ENCODE assay signal across 8 cellular contexts in the genomic region with DNA sequence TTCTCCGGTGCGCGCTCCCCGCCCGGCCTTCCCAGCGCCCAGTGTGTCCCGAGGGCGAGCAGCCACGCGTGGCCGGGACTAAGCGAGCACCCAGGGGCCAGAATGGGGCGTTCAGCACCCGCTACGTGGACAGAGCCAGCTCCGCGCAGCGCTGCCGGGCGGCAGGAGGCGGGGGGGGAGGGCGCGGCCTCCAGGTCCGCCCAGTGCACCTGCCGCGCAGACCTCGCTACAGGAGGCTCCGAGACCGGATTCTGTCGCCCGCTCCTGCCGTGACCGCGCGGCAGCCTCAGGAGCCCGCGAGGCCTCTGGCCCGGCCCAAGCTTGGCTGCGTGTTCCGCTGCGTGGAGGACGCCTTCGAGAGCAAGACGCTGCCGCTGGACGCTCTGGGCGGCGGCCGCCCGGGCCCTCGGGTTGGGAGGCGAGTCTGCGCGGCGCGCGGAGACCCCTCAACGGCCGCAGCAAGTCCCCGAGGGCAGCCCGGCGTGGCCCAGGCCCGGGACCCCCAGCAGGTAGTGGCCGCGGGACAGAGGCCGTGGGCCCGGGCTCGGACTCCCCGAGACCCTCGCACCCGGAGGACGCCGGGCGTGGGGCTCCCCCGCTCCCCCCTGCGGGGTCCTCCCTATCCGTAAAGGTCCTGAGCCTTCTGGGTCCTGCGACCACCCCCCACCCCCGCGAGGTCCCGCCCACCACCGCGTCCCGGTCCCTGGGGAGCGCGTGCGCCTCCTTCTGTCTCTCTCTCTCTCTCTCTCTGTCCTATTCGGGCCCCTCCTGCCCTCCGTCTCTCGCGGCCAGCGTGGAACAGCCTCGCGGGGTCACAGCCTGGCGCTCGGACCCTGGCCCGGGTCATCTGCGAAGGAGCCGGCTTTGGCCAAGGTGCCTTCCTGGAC. TPM values are rescaled to one million over a fixed set of nuclear protein-coding genes. Genes with fewer than 3 reads are reported as not detected.
DNase-seq lines count a peak whose midpoint lies in the region; ATAC-seq, FAIRE-seq and TF ChIP-seq lines count a peak whose summit lies in the region.

No MANE protein-coding gene starts in this region.

- no peak overlapping the region for H4K5ac ChIP-seq in mesendoderm (ENCODE audit: low read length)

- H3K36me3 ChIP-seq in mesendoderm (ENCODE audit: control insufficient read depth, insufficient read depth, low read length) (no peaks in the 10 kb centered on the region), thymus (ENCODE audit: control insufficient read depth, insufficient read depth) (no peaks in the 10 kb centered on the region)

- no peak overlapping the region for H2BK5ac ChIP-seq in mesendoderm (ENCODE audit: low read length)

- H3K23ac ChIP-seq in mesendoderm (ENCODE audit: low read length), result no peak overlapping the region

- DNase-seq in HEK293T (ENCODE audit: extremely low spot score) (peak; percentile 57), dermis blood vessel endothelial cell (peak; percentile 46), mesendoderm (peak; percentile 41), D721Med (ENCODE audit: insufficient read length, low spot score) (no peak), SW 1271 (lab: John Stamatoyannopoulos, UW) (no peak)
- peak; percentile 76 for DNase-seq in activated CD4-positive, alpha-beta T cell treated with anti-CD3 and anti-CD28 coated beads for 36 hours

- POLR2A ChIA-PET in HEK293T (lab: Yijun Ruan, JAX), result no interaction called here
- POLR2A ChIA-PET in activated CD4-positive, alpha-beta T cell treated with anti-CD3 and anti-CD28 coated beads for 36 hours (lab: Charles Lee), result no interaction called here

- H3K18ac ChIP-seq in mesendoderm (ENCODE audit: low read length), result no peak overlapping the region

- no peak overlapping the region for H3K27ac Mint-ChIP-seq in activated CD4-positive, alpha-beta T cell treated with anti-CD3 and anti-CD28 coated beads for 36 hours

- no peak overlapping the region for H2BK120ac ChIP-seq in mesendoderm (ENCODE audit: low read depth, low read length)

- no peak overlapping the region for H3K4me2 ChIP-seq in mesendoderm (ENCODE audit: low read length)

- H3K4me1 ChIP-seq in mesendoderm (ENCODE audit: control insufficient read depth, low read depth, low read length), result no peaks in the 10 kb centered on the region
- peaks cover 5% of the 10 kb centered on the region for H3K4me1 ChIP-seq in thymus (ENCODE audit: control insufficient read depth, insufficient read depth, low read length)

- WGBS in mesendoderm (ENCODE audit: extremely low coverage, insufficient coverage, low lambda C conversion rate), result no CpG with 5 or more reads among the region's 99 CpGs
- WGBS in thymus, result 6% methylated on average over 99 of the region's 99 CpGs

- peak; percentile 85 for ATAC-seq in activated CD4-positive, alpha-beta T cell treated with anti-CD3 and anti-CD28 coated beads for 36 hours
- ATAC-seq in GM18511 (IDR thresholded peaks at IDR 0.05; ENCODE audit: unreplicated experiment), result no peak

- H3K9me3 ChIP-seq in thymus (ENCODE audit: control insufficient read depth), result no peaks in the 10 kb centered on the region

- H3K56ac ChIP-seq in mesendoderm (ENCODE audit: low read length), result no peak overlapping the region

- H3K9me3 Mint-ChIP-seq in activated CD4-positive, alpha-beta T cell treated with anti-CD3 and anti-CD28 coated beads for 36 hours (ENCODE audit: low read depth), result no peaks in the 10 kb centered on the region

- H4K8ac ChIP-seq in mesendoderm (ENCODE audit: low read depth, low read length), result no peak overlapping the region

- H3K27me3 ChIP-seq in mesendoderm (ENCODE audit: insufficient read depth, low read length, poor library complexity), result peaks cover 28% of the 10 kb centered on the region
- peaks cover 45% of the 10 kb centered on the region for H3K27me3 ChIP-seq in thymus (ENCODE audit: control insufficient read depth, insufficient read depth)

- no peak for TF ChIP-seq CTCF in D721Med (IDR thresholded peaks at IDR 0.05; ENCODE audit: insufficient read depth, missing control alignments)

- H3K4me3 ChIP-seq in mesendoderm (ENCODE audit: low read length), result no peak overlapping the region
- peak overlapping the region; percentile 22 for H3K4me3 ChIP-seq in thymus (ENCODE audit: low read length)

- H3K79me2 ChIP-seq in mesendoderm (ENCODE audit: control insufficient read depth, insufficient read depth, low read length), result no peaks in the 10 kb centered on the region

- CTCF ChIA-PET in HEK293T (lab: Yijun Ruan, JAX), result no interaction called here
- CTCF ChIA-PET in activated CD4-positive, alpha-beta T cell treated with anti-CD3 and anti-CD28 coated beads for 36 hours (lab: Charles Lee), result interaction anchor here (0.7 kb wide), 1 partner anchor 243 kb away, joined by 3 read pairs; no protein-coding TSS in a partner anchor

- H3K27ac ChIP-seq in mesendoderm (ENCODE audit: low read depth, low read length) (no peak overlapping the region), thymus (ENCODE audit: low read depth) (no peak overlapping the region)

- no peak overlapping the region for H2AK5ac ChIP-seq in mesendoderm (ENCODE audit: low read length)

- no peaks in the 10 kb centered on the region for H3K36me3 Mint-ChIP-seq in activated CD4-positive, alpha-beta T cell treated with anti-CD3 and anti-CD28 coated beads for 36 hours (ENCODE audit: low read depth)

- H3K27me3 Mint-ChIP-seq in activated CD4-positive, alpha-beta T cell treated with anti-CD3 and anti-CD28 coated beads for 36 hours, result peaks cover 37% of the 10 kb centered on the region

- no peak overlapping the region for H3K4ac ChIP-seq in mesendoderm (ENCODE audit: low read depth, low read length)

- no peak for FAIRE-seq in D721Med (lab: Jason Lieb, UNC)

- H2BK15ac ChIP-seq in mesendoderm (replicated peaks; ENCODE audit: low read depth), result no peak overlapping the region

- peaks cover 3% of the 10 kb centered on the region for H3K4me1 Mint-ChIP-seq in activated CD4-positive, alpha-beta T cell treated with anti-CD3 and anti-CD28 coated beads for 36 hours

- intact Hi-C loops in activated CD4-positive, alpha-beta T cell treated with anti-CD3 and anti-CD28 coated beads for 36 hours (cut with DNase I, micrococcal nuclease), result loop anchor here in 1 of 2 experiments (1.0 to 2.0 kb wide), 7 partner anchors 23 to 1123 kb away; partner anchors contain the start of genes INPP5A, LRRC27, TUBGCP2 and ZNF511

- H3K9ac ChIP-seq in mesendoderm (ENCODE audit: low read length), result no peak overlapping the region

- H3K79me1 ChIP-seq in mesendoderm (ENCODE audit: low read length), result no peaks in the 10 kb centered on the region

- H3K4me3 Mint-ChIP-seq in activated CD4-positive, alpha-beta T cell treated with anti-CD3 and anti-CD28 coated beads for 36 hours, result no peak overlapping the region

TF ChIP-seq in HEK293T, 16 proteins besides CTCF, POLR2A, EP300 and RAD21:
- TF ChIP-seq ELF4 (IDR thresholded peaks at IDR 0.05) (no peak), ZNF384 (IDR thresholded peaks at IDR 0.05) (no peak), SUZ12 (IDR thresholded peaks at IDR 0.05) (no peak), LEF1 (IDR thresholded peaks at IDR 0.05; ENCODE audit: borderline replicate concordance) (no peak), CTBP1 (IDR thresholded peaks at IDR 0.05; ENCODE audit: borderline replicate concordance) (no peak), NFRKB (IDR thresholded peaks at IDR 0.05) (no peak), BHLHE40 (IDR thresholded peaks at IDR 0.05; ENCODE audit: borderline replicate concordance) (no peak), FOXK2 (IDR thresholded peaks at IDR 0.05) (no peak), ARNT (IDR thresholded peaks at IDR 0.05) (no peak), FOXA1 (IDR thresholded peaks at IDR 0.05) (no peak), SP1 (IDR thresholded peaks at IDR 0.05) (no peak), L3MBTL2 (conservative IDR thresholded peaks at IDR 0.05) (no peak), HDGF (IDR thresholded peaks at IDR 0.05; ENCODE audit: borderline replicate concordance) (no peak), FOXM1 (IDR thresholded peaks at IDR 0.05; ENCODE audit: borderline replicate concordance) (no peak), TARDBP (IDR thresholded peaks at IDR 0.05) (no peak)
- TF ChIP-seq, protein P1, sequence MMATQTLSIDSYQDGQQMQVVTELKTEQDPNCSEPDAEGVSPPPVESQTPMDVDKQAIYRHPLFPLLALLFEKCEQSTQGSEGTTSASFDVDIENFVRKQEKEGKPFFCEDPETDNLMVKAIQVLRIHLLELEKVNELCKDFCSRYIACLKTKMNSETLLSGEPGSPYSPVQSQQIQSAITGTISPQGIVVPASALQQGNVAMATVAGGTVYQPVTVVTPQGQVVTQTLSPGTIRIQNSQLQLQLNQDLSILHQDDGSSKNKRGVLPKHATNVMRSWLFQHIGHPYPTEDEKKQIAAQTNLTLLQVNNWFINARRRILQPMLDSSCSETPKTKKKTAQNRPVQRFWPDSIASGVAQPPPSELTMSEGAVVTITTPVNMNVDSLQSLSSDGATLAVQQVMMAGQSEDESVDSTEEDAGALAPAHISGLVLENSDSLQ (IDR thresholded peaks at IDR 0.05), result no peak

RNA-seq across cellular contexts. Expression of gene DPYSL4, which starts 0.9 kb away (rescaled TPM):
- 10 to 100 TPM; 15.0 to 15.2 TPM for total RNA-seq in activated CD4-positive, alpha-beta T cell treated with anti-CD3 and anti-CD28 coated beads for 36 hours
- total RNA-seq in dermis blood vessel endothelial cell, result 6.1 and 9.8 TPM in 2 replicates
- 5.6 TPM for polyA plus RNA-seq in mesendoderm (2013, experiment 1 of 2)
- polyA plus RNA-seq in mesendoderm (2013, experiment 2 of 2), result 5.8 TPM
- 0.89 TPM for polyA plus RNA-seq in thymus

Comparison
In these comparisons a context has a peak if more than half of its experiments do, and no peak if none do; other contexts are left out.
1. DNase-seq: peak in HEK293T (single experiment), activated CD4-positive, alpha-beta T cell treated with anti-CD3 and anti-CD28 coated beads for 36 hours (single experiment), dermis blood vessel endothelial cell (single experiment) and mesendoderm (single experiment); none in D721Med (single experiment) and SW 1271 (0 of 2).